In genomic region chr17:76264425-76264754, GRCh38 we compare ENCODE assay signal across 8 cellular contexts. TPM values are rescaled to one million over a fixed set of nuclear protein-coding genes. Genes with fewer than 3 reads are reported as not detected.
DNase-seq lines count a peak whose midpoint lies in the region; ATAC-seq and TF ChIP-seq lines count a peak whose summit lies in the region.

No MANE protein-coding gene starts in this region.

- H3K4me3 Mint-ChIP-seq in activated CD4-positive, alpha-beta memory T cell treated with anti-CD3 and anti-CD28 coated beads, Interleukin-2, amount 10 ng/mL, durations not matched to agents 7 days and 5 days: peak overlapping the region; percentile 63

- no peaks in the 10 kb centered on the region for H3K27me3 Mint-ChIP-seq in activated CD4-positive, alpha-beta memory T cell treated with anti-CD3 and anti-CD28 coated beads, Interleukin-2, amount 10 ng/mL, durations not matched to agents 7 days and 5 days

- no peak for ATAC-seq in sciatic nerve

- peak overlapping the region in 1 of 2 donors; percentile 12 for H3K9ac ChIP-seq in liver (ENCODE audit: low read depth in 1 of 2, low read length in 2 of 2)

- WGBS in liver: 57% methylated on average over 9 of the region's 9 CpGs

- H3K4me3 ChIP-seq in liver (ENCODE audit: low read depth in 1 of 3, low read length in 3 of 3) (no peak overlapping the region), vagina (no peak overlapping the region)

- no peak for TF ChIP-seq POLR2A in vagina (IDR thresholded peaks at IDR 0.05)

- no peak for TF ChIP-seq CTCF in liver (IDR thresholded peaks at IDR 0.05; ENCODE audit: low read depth, low read length, missing input control)
- TF ChIP-seq CTCF in vagina (IDR thresholded peaks at IDR 0.05): no peak

- no peaks in the 10 kb centered on the region for H3K9me3 ChIP-seq in liver (ENCODE audit: control insufficient read depth in 4 of 4, low read length in 3 of 4)
- no peaks in the 10 kb centered on the region for H3K9me3 ChIP-seq in vagina

- peak overlapping the region; percentile 99 for H3K27ac Mint-ChIP-seq in activated CD4-positive, alpha-beta memory T cell treated with anti-CD3 and anti-CD28 coated beads, Interleukin-2, amount 10 ng/mL, durations not matched to agents 7 days and 5 days

- H3K9me3 Mint-ChIP-seq in activated CD4-positive, alpha-beta memory T cell treated with anti-CD3 and anti-CD28 coated beads, Interleukin-2, amount 10 ng/mL, durations not matched to agents 7 days and 5 days: no peaks in the 10 kb centered on the region

- DNase-seq in stimulated activated CD4-positive, alpha-beta T cell treated with anti-CD3 and anti-CD28 coated beads, Interleukin-15, amount 100 ng/mL, for 24 hours: peak; percentile 33
- no peak for DNase-seq in stimulated activated CD4-positive, alpha-beta T cell treated with anti-CD3 and anti-CD28 coated beads, Interleukin-1b, Interleukin-23, amount 100 ng/mL, for 48 hours
- peak; percentile 55 for DNase-seq in activated CD4-positive, alpha-beta memory T cell treated with anti-CD3 and anti-CD28 coated beads, Interleukin-2, amount 10 ng/mL, durations not matched to agents 7 days and 5 days
- DNase-seq in vagina (ENCODE audit: extremely low spot score in 2 of 2) (no peak), mesenteric fat pad (ENCODE audit: low spot score) (no peak), DMS53 treated with DMSO at 0.1 percent for 48 hours (lab: John Stamatoyannopoulos, UW; ENCODE audit: unreplicated experiment) (no peak), sciatic nerve (ENCODE audit: low spot score) (no peak)

- CTCF ChIA-PET in activated CD4-positive, alpha-beta memory T cell treated with anti-CD3 and anti-CD28 coated beads, Interleukin-2, amount 10 ng/mL, durations not matched to agents 7 days and 5 days (lab: Charles Lee): interaction anchor here (0.6 to 4.8 kb wide), 17 partner anchors 9 to 502 kb away, joined by 3 to 56 read pairs (median 4); no protein-coding TSS in a partner anchor

- peaks cover 50% of the 10 kb centered on the region for H3K4me1 Mint-ChIP-seq in activated CD4-positive, alpha-beta memory T cell treated with anti-CD3 and anti-CD28 coated beads, Interleukin-2, amount 10 ng/mL, durations not matched to agents 7 days and 5 days

- TF ChIP-seq RAD21 in liver (IDR thresholded peaks at IDR 0.05): no peak

- POLR2A ChIA-PET in activated CD4-positive, alpha-beta memory T cell treated with anti-CD3 and anti-CD28 coated beads, Interleukin-2, amount 10 ng/mL, durations not matched to agents 7 days and 5 days (lab: Charles Lee): interaction anchor here (0.7 to 27.4 kb wide), 35 partner anchors 2 to 484 kb away, joined by 3 to 1335 read pairs (median 5); partner anchors contain the start of genes EXOC7, FOXJ1, RNF157 and SPHK1

- peak overlapping the region; percentile 74 to 75 for H3K27ac ChIP-seq in liver (ENCODE audit: low read depth in 1 of 2, low read length in 2 of 2)
- H3K27ac ChIP-seq in vagina: peak overlapping the region; percentile 67

- H3K36me3 Mint-ChIP-seq in activated CD4-positive, alpha-beta memory T cell treated with anti-CD3 and anti-CD28 coated beads, Interleukin-2, amount 10 ng/mL, durations not matched to agents 7 days and 5 days (ENCODE audit: low read depth): peaks cover 40% of the 10 kb centered on the region

- H3K36me3 ChIP-seq in liver (ENCODE audit: control insufficient read depth in 4 of 4, insufficient read depth in 3 of 4, low read depth in 1 of 4, low read length in 3 of 4) (peaks cover 0 to 2% (median 0%) of the 10 kb centered on the region in 4 donors), vagina (peaks cover 0 to 3% of the 10 kb centered on the region in 2 donors)

- H3K27me3 ChIP-seq in liver (ENCODE audit: control insufficient read depth in 4 of 4, insufficient read depth in 4 of 4, low read length in 3 of 4): no peaks in the 10 kb centered on the region
- no peaks in the 10 kb centered on the region for H3K27me3 ChIP-seq in vagina

- intact Hi-C loops in vagina (cut with DNase I): no loop called here
- intact Hi-C loops in sciatic nerve (cut with DNase I): no loop called here

- H3K4me1 ChIP-seq in liver (ENCODE audit: control insufficient read depth in 4 of 4, insufficient read depth in 4 of 4, low read length in 3 of 4): peaks cover 6 to 32% (median 21%) of the 10 kb centered on the region in 4 donors
- H3K4me1 ChIP-seq in vagina: peaks cover 59% of the 10 kb centered on the region

TF ChIP-seq in liver, 16 proteins besides CTCF, POLR2A, EP300 and RAD21:
- TF ChIP-seq FOXA2 (IDR thresholded peaks at IDR 0.05): no peak
- TF ChIP-seq HNF4A (conservative IDR thresholded peaks at IDR 0.05): peak in 1 of 2 donors; percentile 1

RNA-seq across cellular contexts. Expression of gene UBALD2, which starts 0.8 kb away (rescaled TPM):
- 100 to 1,000 TPM; 524 to 546 TPM for total RNA-seq in activated CD4-positive, alpha-beta memory T cell treated with anti-CD3 and anti-CD28 coated beads, Interleukin-2, amount 10 ng/mL, durations not matched to agents 7 days and 5 days
- 1 to 10 TPM; 1.7 to 6.5 TPM for total RNA-seq in liver
- 1 to 10 TPM; 1.4 to 5.5 TPM for polyA plus RNA-seq in liver
- total RNA-seq in vagina: 18.4 TPM
- 59.2 TPM for total RNA-seq in mesenteric fat pad
- 38.4 TPM for total RNA-seq in sciatic nerve

RNA-seq across cellular contexts. Expression of gene RNF157, which starts 24.1 kb away (rescaled TPM):
- total RNA-seq in activated CD4-positive, alpha-beta memory T cell treated with anti-CD3 and anti-CD28 coated beads, Interleukin-2, amount 10 ng/mL, durations not matched to agents 7 days and 5 days: 10 to 100 TPM; 79.8 to 83.9 TPM
- total RNA-seq in liver (1 to 10 TPM in 1 of 2 donors, under 1 TPM in 1; 0.42 to 2.9 TPM), vagina (8.8 TPM), mesenteric fat pad (28.0 TPM), sciatic nerve (15.8 TPM)
- under 1 TPM; 0.50 to 0.82 TPM for polyA plus RNA-seq in liver

RNA-seq across cellular contexts. Expression of gene QRICH2, which starts 43.7 kb away (rescaled TPM):
- total RNA-seq in activated CD4-positive, alpha-beta memory T cell treated with anti-CD3 and anti-CD28 coated beads, Interleukin-2, amount 10 ng/mL, durations not matched to agents 7 days and 5 days: 1 to 10 TPM; 1.4 to 1.9 TPM
- total RNA-seq in liver (1 to 10 TPM in 1 of 2 donors, under 1 TPM in 1; 0.56 to 6.1 TPM), vagina (10.8 TPM), mesenteric fat pad (1.3 TPM), sciatic nerve (4.1 TPM)
- under 1 TPM; 0.67 TPM for polyA plus RNA-seq in liver

Comparison
In these comparisons a context has a peak if more than half of its experiments do, and no peak if none do; other contexts are left out.
1. DNase-seq: peak in stimulated activated CD4-positive, alpha-beta T cell treated with anti-CD3 and anti-CD28 coated beads, Interleukin-15, amount 100 ng/mL, for 24 hours (single experiment) and activated CD4-positive, alpha-beta memory T cell treated with anti-CD3 and anti-CD28 coated beads, Interleukin-2, amount 10 ng/mL, durations not matched to agents 7 days and 5 days (single experiment); none in stimulated activated CD4-positive, alpha-beta T cell treated with anti-CD3 and anti-CD28 coated beads, Interleukin-1b, Interleukin-23, amount 100 ng/mL, for 48 hours (single experiment), vagina (0 of 2), mesenteric fat pad (single experiment), DMS53 treated with DMSO at 0.1 percent for 48 hours (single experiment) and sciatic nerve (single experiment).